In genomic region chr2:70420005-70420580, GRCh38 we compare ENCODE assay signal across 26 cellular contexts.
DNase-seq lines count a peak whose midpoint lies in the region; ATAC-seq and TF ChIP-seq lines count a peak whose summit lies in the region.
"Had no signal": no experiment of that assay in that cellular context is flagged by ENCODE, and none has a peak within 500 bp of the region (broad histone marks: within the 10 kb centered on the region; RNA-seq: fewer than 3 reads in every experiment).

No MANE protein-coding gene starts in this region.

- peak overlapping the region; percentile 53; the same call in 1 of the 2 replicates for H2AFZ ChIP-seq in Loucy (ENCODE audit: low read length)
- H2AFZ ChIP-seq: hepatocyte had no signal

- no peaks in the 10 kb centered on the region for H3K9me2 ChIP-seq in Loucy (replicated peaks; ENCODE audit: low read depth, low read length)

- no peaks in the 10 kb centered on the region for H3K79me2 ChIP-seq in Loucy (ENCODE audit: insufficient read depth, low read length)
- H3K79me2 ChIP-seq: hepatocyte had no signal

- TF ChIP-seq CTCF in Loucy (conservative IDR thresholded peaks at IDR 0.05; ENCODE audit: low read length) = no peak

- no peaks in the 10 kb centered on the region for H3K36me3 ChIP-seq in Loucy (ENCODE audit: insufficient read depth, low read length)
- H3K36me3 ChIP-seq: ascending aorta; BLaER1 treated with 17β-estradiol and CSF1 and Interleukin-3, amounts not matched to agents 10 nM and 100 nM; gastrocnemius medialis; left lung; MG63; upper lobe of left lung had no signal

- H4K20me1 ChIP-seq in Loucy (ENCODE audit: insufficient read depth, low read length, poor library complexity, severe bottlenecking) = no peaks in the 10 kb centered on the region
- H4K20me1 ChIP-seq: BLaER1 treated with 17β-estradiol and CSF1 and Interleukin-3, amounts not matched to agents 10 nM and 100 nM had no signal

- H3F3A ChIP-seq in Loucy (ENCODE audit: low read depth) = 0 out of 2 replicates have a peak, but pooled peaks cover 2% of the 10 kb centered on the region

- no peaks in the 10 kb centered on the region for H3K9me3 ChIP-seq in Loucy (ENCODE audit: insufficient read depth, low read depth, low read length)
- H3K9me3 ChIP-seq: ascending aorta, gastrocnemius medialis, left lung, MG63, upper lobe of left lung had no signal

- peak; percentile 49 for ATAC-seq in left colon
- ATAC-seq: gastrocnemius medialis, left lung had no signal

- H3K27me3 ChIP-seq in Loucy (ENCODE audit: insufficient read depth, low read length, poor library complexity, severe bottlenecking) = no peaks in the 10 kb centered on the region
- H3K27me3 ChIP-seq: ascending aorta; BLaER1 treated with 17β-estradiol and CSF1 and Interleukin-3, amounts not matched to agents 10 nM and 100 nM; gastrocnemius medialis; hepatocyte; left lung; MG63; upper lobe of left lung had no signal

- H3K9ac ChIP-seq in Loucy (ENCODE audit: low read depth, low read length, poor library complexity, severe bottlenecking) = no peak overlapping the region
- H3K9ac ChIP-seq: BLaER1 treated with 17β-estradiol and CSF1 and Interleukin-3, amounts not matched to agents 10 nM and 100 nM had no signal

- intact Hi-C loops in left colon (cut with DNase I, micrococcal nuclease) = no loop called here
- intact Hi-C loops in head of caudate nucleus (cut with DNase I) = no loop called here

- H3K4me3 ChIP-seq in Loucy (ENCODE audit: low read length, poor library complexity, severe bottlenecking) = no peak overlapping the region
- H3K4me3 ChIP-seq: ascending aorta; BLaER1 treated with 17β-estradiol and CSF1 and Interleukin-3, amounts not matched to agents 10 nM and 100 nM; gastrocnemius medialis; hepatocyte; left lung; MG63; upper lobe of left lung had no signal

- H3K4me2 ChIP-seq in Loucy (ENCODE audit: low read depth, low read length, poor library complexity, severe bottlenecking) = no peak overlapping the region
- H3K4me2 ChIP-seq: BLaER1 treated with 17β-estradiol and CSF1 and Interleukin-3, amounts not matched to agents 10 nM and 100 nM; hepatocyte had no signal

- H3K4me1 ChIP-seq in Loucy (ENCODE audit: insufficient read depth, low read length, poor library complexity, severe bottlenecking) = peaks cover 5% of the 10 kb centered on the region
- H3K4me1 ChIP-seq: ascending aorta, gastrocnemius medialis, left lung, upper lobe of left lung had no signal

- peak; percentile 28 for DNase-seq in NCI-H345 (lab: John Stamatoyannopoulos, UW)
- DNase-seq in left colon = no peak
- DNase-seq in renal cortical epithelial cell (ENCODE audit: low read depth) = peak; percentile 10
- DNase-seq in head of caudate nucleus = no peak
- no peak for DNase-seq in NCI-H1930 (lab: John Stamatoyannopoulos, UW)
- no peak for DNase-seq in stimulated activated CD8-positive, alpha-beta memory T cell treated with anti-CD3 and anti-CD28 coated beads, Interleukin-4, amount 100 ng/mL, for 48 hours
- DNase-seq: activated CD4-positive, alpha-beta T cell treated with anti-CD3 and anti-CD28 coated beads for 48 hours; activated gamma-delta T cell; activated naive CD8-positive, alpha-beta T cell treated with anti-CD3 and anti-CD28 coated beads, Interleukin-2, amount 10 ng/mL, durations not matched to agents 7 days and 5 days; activated T-cell treated with anti-CD3 and anti-CD28 coated beads, Interleukin-2, amount 50 U/mL, for 1 hour; COR-L47; cortex of kidney; DND-41; gastrocnemius medialis; HCEC 1CT; left lung; MG63; NCI-H146; NCI-H446; NCI-H774; stimulated activated CD4-positive, alpha-beta T cell treated with anti-CD3 and anti-CD28 coated beads, Interleukin-2, amount 100 ng/mL, for 24 hours; upper lobe of left lung had no signal

Comparison
In these comparisons a context has a peak if more than half of its experiments do, and no peak if none do; other contexts are left out.
1. DNase-seq: peak in NCI-H345 (single experiment) and renal cortical epithelial cell (single experiment); none in left colon (0 of 2), head of caudate nucleus (0 of 42), NCI-H1930 (0 of 2) and stimulated activated CD8-positive, alpha-beta memory T cell treated with anti-CD3 and anti-CD28 coated beads, Interleukin-4, amount 100 ng/mL, for 48 hours (single experiment).